In genomic region chr16:23836404-23837291, GRCh38 we compare ENCODE assay signal across 7 cellular contexts. TPM values are rescaled to one million over a fixed set of nuclear protein-coding genes. Genes with fewer than 3 reads are reported as not detected.
DNase-seq lines count a peak whose midpoint lies in the region; ATAC-seq lines count a peak whose summit lies in the region.

No MANE protein-coding gene starts in this region.

- peak; percentile 11 for ATAC-seq in GM19372 (IDR thresholded peaks at IDR 0.05; ENCODE audit: low read depth, unreplicated experiment)
- no peak for ATAC-seq in HG02973 (IDR thresholded peaks at IDR 0.05; ENCODE audit: unreplicated experiment)

- H3K4me3 ChIP-seq in Jurkat, Clone E6-1 (ENCODE audit: low read length), result peak overlapping the region; percentile 57
- H3K4me3 ChIP-seq in skeletal muscle cell (ENCODE audit: low read depth, low read length), result peak overlapping the region; percentile 23

- DNase-seq in Jurkat, Clone E6-1 (ENCODE audit: low read depth, low spot score), result peak; percentile 77
- peak; percentile 85 for DNase-seq in activated CD8-positive, alpha-beta memory T cell treated with anti-CD3 and anti-CD28 coated beads for 24 hours
- peak; percentile 83 for DNase-seq in cardiac septum (ENCODE audit: low spot score)
- no peak for DNase-seq in skeletal muscle cell (ENCODE audit: low read depth)
- no peak for DNase-seq in putamen (ENCODE audit: low spot score)

- intact Hi-C loops in cardiac septum (cut with DNase I), result no loop called here

RNA-seq across cellular contexts. Expression of gene PRKCB, which starts 0.9 kb away (rescaled TPM):
- 44.5 TPM for polyA plus RNA-seq in Jurkat, Clone E6-1 (2012; ENCODE audit: insufficient read depth, insufficient read length)
- 2.3 TPM for total RNA-seq in cardiac septum

Comparison
In these comparisons a context has a peak if more than half of its experiments do, and no peak if none do; other contexts are left out.
1. DNase-seq: peak in Jurkat, Clone E6-1 (single experiment), activated CD8-positive, alpha-beta memory T cell treated with anti-CD3 and anti-CD28 coated beads for 24 hours (single experiment) and cardiac septum (single experiment); none in skeletal muscle cell (single experiment) and putamen (single experiment).